In the genomic region with DNA sequence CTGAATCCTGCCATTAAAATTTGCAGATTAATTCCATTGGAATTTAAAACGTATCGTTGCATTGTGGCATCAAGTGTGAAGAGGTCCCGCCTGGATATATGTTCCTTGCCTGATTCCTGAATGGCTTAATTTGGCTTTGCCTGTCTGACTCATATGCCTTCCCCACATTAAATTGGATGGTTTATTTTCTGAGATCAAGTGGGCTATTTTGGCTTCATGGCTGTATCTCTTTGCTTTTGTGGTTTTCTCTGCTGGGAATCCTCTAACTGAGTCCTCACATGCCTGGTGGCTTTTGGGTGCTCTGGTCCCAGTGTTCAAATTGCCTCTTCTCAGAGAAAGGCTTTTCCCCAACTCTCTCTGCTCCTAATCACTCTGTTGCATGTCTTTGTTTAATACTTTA, we compare ENCODE assay signal across 13 cellular contexts.
A peak's percentile ranks its signal among the peaks of the same experiment; 100 is the strongest.
DNase-seq lines count a peak whose midpoint lies in the region; ATAC-seq lines count a peak whose summit lies in the region.
"Had no signal": no experiment of that assay in that cellular context is flagged by ENCODE, and none has a peak within 500 bp of the region (broad histone marks: within the 10 kb centered on the region; RNA-seq: fewer than 3 reads in every experiment).

No MANE protein-coding gene starts in this region.

- no peak overlapping the region for H3K27ac Mint-ChIP-seq in natural killer cell treated with Interleukin-12 subunit alpha and Interleukin-12 subunit beta and Interleukin-15 and Interleukin-18, amount 100 ng/mL, for 72 hours
- H3K27ac Mint-ChIP-seq: CD4-positive, alpha-beta memory T cell had no signal

- H3K36me3 Mint-ChIP-seq in natural killer cell treated with Interleukin-12 subunit alpha and Interleukin-12 subunit beta and Interleukin-15 and Interleukin-18, amount 100 ng/mL, for 72 hours = no peaks in the 10 kb centered on the region
- H3K36me3 Mint-ChIP-seq: CD4-positive, alpha-beta memory T cell had no signal

- peaks cover 14% of the 10 kb centered on the region in 2 donors for H3K4me1 Mint-ChIP-seq in natural killer cell treated with Interleukin-12 subunit alpha and Interleukin-12 subunit beta and Interleukin-15 and Interleukin-18, amount 100 ng/mL, for 72 hours (ENCODE audit: low read depth in 2 of 2)

- peaks cover under 1% of the 10 kb centered on the region for H3K9me3 Mint-ChIP-seq in natural killer cell treated with Interleukin-12 subunit alpha and Interleukin-12 subunit beta and Interleukin-15 and Interleukin-18, amount 100 ng/mL, for 72 hours
- H3K9me3 Mint-ChIP-seq: CD4-positive, alpha-beta memory T cell had no signal

- no peak overlapping the region for H3K4me3 Mint-ChIP-seq in natural killer cell treated with Interleukin-12 subunit alpha and Interleukin-12 subunit beta and Interleukin-15 and Interleukin-18, amount 100 ng/mL, for 72 hours
- H3K4me3 Mint-ChIP-seq: CD4-positive, alpha-beta memory T cell had no signal

- no peaks in the 10 kb centered on the region for H3K27me3 Mint-ChIP-seq in natural killer cell treated with Interleukin-12 subunit alpha and Interleukin-12 subunit beta and Interleukin-15 and Interleukin-18, amount 100 ng/mL, for 72 hours
- H3K27me3 Mint-ChIP-seq: CD4-positive, alpha-beta memory T cell had no signal

- peak; percentile 47 for DNase-seq in A172 (ENCODE audit: low spot score)
- DNase-seq in H4 (ENCODE audit: low spot score) = peak; percentile 34
- DNase-seq in NCI-H446 treated with DMSO at 0.1 percent for 48 hours (lab: John Stamatoyannopoulos, UW) = peak; percentile 43
- DNase-seq in fibroblast of peridontal ligament (ENCODE audit: extremely low read depth) = peak; percentile 8
- no peak for DNase-seq in DMS53 treated with DMSO at 0.1 percent for 48 hours (lab: John Stamatoyannopoulos, UW; ENCODE audit: unreplicated experiment)
- no peak for DNase-seq in natural killer cell treated with Interleukin-12 subunit alpha and Interleukin-12 subunit beta and Interleukin-15 and Interleukin-18, amount 100 ng/mL, for 72 hours (ENCODE audit: low spot score)
- no peak for DNase-seq in GM19240 (ENCODE audit: insufficient read length, low spot score)
- DNase-seq: BE2C; CD4-positive, alpha-beta memory T cell; NCI-H1048; NCI-H2227 treated with DMSO at 0.1 percent for 48 hours; SIG-M5 had no signal

- ATAC-seq in natural killer cell treated with Interleukin-12 subunit alpha and Interleukin-12 subunit beta and Interleukin-15 and Interleukin-18, amount 100 ng/mL, for 72 hours = no peak
- ATAC-seq: HCT116 had no signal

Comparison
In these comparisons a context has a peak if more than half of its experiments do, and no peak if none do; other contexts are left out.
1. DNase-seq: peak in A172 (single experiment), H4 (single experiment), NCI-H446 treated with DMSO at 0.1 percent for 48 hours (single experiment) and fibroblast of peridontal ligament (single experiment); none in DMS53 treated with DMSO at 0.1 percent for 48 hours (single experiment), natural killer cell treated with Interleukin-12 subunit alpha and Interleukin-12 subunit beta and Interleukin-15 and Interleukin-18, amount 100 ng/mL, for 72 hours (single experiment) and GM19240 (single experiment).